10 cellular contexts compared by ENCODE assay signal in the genomic region with DNA sequence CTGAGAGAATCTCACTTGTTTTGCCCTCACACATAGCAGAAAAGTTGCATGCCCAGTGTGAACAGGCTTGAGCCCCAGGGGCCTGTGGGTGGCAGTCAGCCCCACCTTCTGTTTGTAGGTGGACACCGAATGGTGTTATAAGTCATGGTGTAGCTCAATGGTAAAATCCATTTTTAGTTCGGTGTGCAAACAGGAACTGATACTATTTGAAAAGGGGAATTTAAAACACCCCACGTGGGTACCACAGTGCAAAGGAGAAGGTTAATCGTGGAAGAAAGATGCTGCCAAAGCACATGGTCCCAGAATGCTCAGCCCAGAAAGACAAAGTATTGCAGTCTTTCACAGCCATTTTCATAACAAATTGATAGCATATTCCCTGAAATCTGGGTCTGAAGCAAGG.
A peak's percentile ranks its signal among the peaks of the same experiment; 100 is the strongest.
DNase-seq lines count a peak whose midpoint lies in the region; ATAC-seq and TF ChIP-seq lines count a peak whose summit lies in the region.
"Had no signal": no experiment of that assay in that cellular context is flagged by ENCODE, and none has a peak within 500 bp of the region (broad histone marks: within the 10 kb centered on the region; RNA-seq: fewer than 3 reads in every experiment).

No MANE protein-coding gene starts in this region.

- H3K4me1 Mint-ChIP-seq in T-helper 2 cell treated with Interferon-gamma antibody and Interleukin-4, amounts not matched to agents 5 μg/mL and 100 μg/mL, for 36 hours (ENCODE audit: low read depth) = peaks cover 14% of the 10 kb centered on the region

- no peak overlapping the region for H3K4me3 ChIP-seq in SK-N-SH (ENCODE audit: low read depth in 2 of 2, low read length in 1 of 2)

- CTCF ChIA-PET in SK-N-SH (lab: Yijun Ruan, JAX) = no interaction called here

- no peaks in the 10 kb centered on the region for H3K36me3 ChIP-seq in SK-N-SH (replicated peaks in 1 of 2; ENCODE audit: control insufficient read depth in 1 of 2, insufficient read depth in 2 of 2, low read length in 1 of 2)

- no peak for TF ChIP-seq EP300 in SK-N-SH (IDR thresholded peaks at IDR 0.05; ENCODE audit: borderline replicate concordance in 1 of 2, low read depth in 1 of 2, low read length in 1 of 2)

- ATAC-seq in GM18499 (IDR thresholded peaks at IDR 0.05; ENCODE audit: insufficient read depth, unreplicated experiment) = peak; percentile 91
- peak; percentile 78 for ATAC-seq in GM21360 (IDR thresholded peaks at IDR 0.05; ENCODE audit: unreplicated experiment)
- peak; percentile 86 for ATAC-seq in HG03060 (IDR thresholded peaks at IDR 0.05; ENCODE audit: low read depth, unreplicated experiment)

- H3K9me2 ChIP-seq in SK-N-SH = no peaks in the 10 kb centered on the region

- peaks cover 28% of the 10 kb centered on the region; the same call in 1 of the 2 replicates for H3K27me3 ChIP-seq in SK-N-SH (ENCODE audit: insufficient read depth)

- H3K27ac Mint-ChIP-seq in T-helper 2 cell treated with Interferon-gamma antibody and Interleukin-4, amounts not matched to agents 5 μg/mL and 100 μg/mL, for 36 hours = no peak overlapping the region

- no peak for TF ChIP-seq RAD21 in SK-N-SH (IDR thresholded peaks at IDR 0.05; ENCODE audit: low read length)

- no peaks in the 10 kb centered on the region for H3K27me3 Mint-ChIP-seq in T-helper 2 cell treated with Interferon-gamma antibody and Interleukin-4, amounts not matched to agents 5 μg/mL and 100 μg/mL, for 36 hours (ENCODE audit: low read depth)

- no peak overlapping the region for H3K4me2 ChIP-seq in SK-N-SH

- H3F3A ChIP-seq in SK-N-SH (replicated peaks; ENCODE audit: insufficient read depth) = no peaks in the 10 kb centered on the region

- peaks cover 0 to 3% of the 10 kb centered on the region in 2 experiments; a peak in 1 of 4 replicates for H3K4me1 ChIP-seq in SK-N-SH (ENCODE audit: control insufficient read depth in 1 of 2, insufficient read depth in 2 of 2, low read depth in 1 of 2, low read length in 1 of 2)

- TF ChIP-seq CTCF in SK-N-SH (IDR thresholded peaks at IDR 0.05) = no peak

- H3K4me3 Mint-ChIP-seq in T-helper 2 cell treated with Interferon-gamma antibody and Interleukin-4, amounts not matched to agents 5 μg/mL and 100 μg/mL, for 36 hours = no peak overlapping the region
- H3K4me3 Mint-ChIP-seq: CD14-positive monocyte had no signal

- no peak overlapping the region for H2AFZ ChIP-seq in SK-N-SH (ENCODE audit: low read depth)

- no peaks in the 10 kb centered on the region for H3K36me3 Mint-ChIP-seq in T-helper 2 cell treated with Interferon-gamma antibody and Interleukin-4, amounts not matched to agents 5 μg/mL and 100 μg/mL, for 36 hours (ENCODE audit: low read depth)
- H3K36me3 Mint-ChIP-seq: CD14-positive monocyte had no signal

- POLR2A ChIA-PET in SK-N-SH (lab: Yijun Ruan, JAX) = no interaction called here

- H3K79me2 ChIP-seq in SK-N-SH (ENCODE audit: insufficient read depth) = no peaks in the 10 kb centered on the region

- DNase-seq in NOMO-1 treated with dmso at 0.1 percent for 144 hours (lab: John Stamatoyannopoulos, UW; ENCODE audit: unreplicated experiment) (peak; percentile 40), SK-N-SH (no peak), SKM-1 treated with dmso at 0.1 percent for 144 hours (lab: John Stamatoyannopoulos, UW; ENCODE audit: unreplicated experiment) (no peak), putamen (ENCODE audit: low spot score) (no peak)
- no peak for DNase-seq in T-helper 2 cell treated with Interferon-gamma antibody and Interleukin-4, amounts not matched to agents 5 μg/mL and 100 μg/mL, for 36 hours (ENCODE audit: low spot score)
- DNase-seq: NK-92 treated with Interleukin-12 subunit alpha and Interleukin-12 subunit beta, amount 100 ng/mL, for 24 hours had no signal

- H3K9me3 ChIP-seq in SK-N-SH = no peaks in the 10 kb centered on the region

- no peaks in the 10 kb centered on the region for H3K9me3 Mint-ChIP-seq in T-helper 2 cell treated with Interferon-gamma antibody and Interleukin-4, amounts not matched to agents 5 μg/mL and 100 μg/mL, for 36 hours

- WGBS in SK-N-SH (ENCODE audit: low lambda C conversion rate) = 1% methylated on average over 4 of the region's 4 CpGs

- no peak overlapping the region for H3K27ac ChIP-seq in SK-N-SH (ENCODE audit: low read depth in 2 of 2, low read length in 1 of 2)

- no peaks in the 10 kb centered on the region for H4K20me1 ChIP-seq in SK-N-SH (ENCODE audit: insufficient read depth)

- no peak overlapping the region for H3K9ac ChIP-seq in SK-N-SH

TF ChIP-seq in SK-N-SH, 30 proteins besides CTCF, POLR2A, EP300 and RAD21 (continues in another document):
- TF ChIP-seq FOXJ3 (CRISPR knock-in tag; IDR thresholded peaks at IDR 0.05) (no peak), TEAD4 (IDR thresholded peaks at IDR 0.05; ENCODE audit: borderline replicate concordance, insufficient read depth) (no peak), YY1 (IDR thresholded peaks at IDR 0.05; ENCODE audit: low read depth) (no peak), SMC3 (IDR thresholded peaks at IDR 0.05; ENCODE audit: low read depth, low read length) (no peak), POLR2AphosphoS5 (IDR thresholded peaks at IDR 0.05; ENCODE audit: low read depth, low read length) (no peak), NFIC (IDR thresholded peaks at IDR 0.05; ENCODE audit: borderline replicate concordance) (no peak), REST (IDR thresholded peaks at IDR 0.05; ENCODE audit: low read depth, low read length) (no peak), FOXM1 (IDR thresholded peaks at IDR 0.05; ENCODE audit: low read depth) (no peak), ELF1 (IDR thresholded peaks at IDR 0.05) (no peak), USF1 (IDR thresholded peaks at IDR 0.05; ENCODE audit: borderline replicate concordance, low read depth) (no peak), EZH2phosphoT487 (IDR thresholded peaks at IDR 0.05; ENCODE audit: borderline replicate concordance, low read depth) (no peak)
- TF ChIP-seq, protein P1, sequence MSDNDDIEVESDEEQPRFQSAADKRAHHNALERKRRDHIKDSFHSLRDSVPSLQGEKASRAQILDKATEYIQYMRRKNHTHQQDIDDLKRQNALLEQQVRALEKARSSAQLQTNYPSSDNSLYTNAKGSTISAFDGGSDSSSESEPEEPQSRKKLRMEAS (IDR thresholded peaks at IDR 0.05; ENCODE audit: low read depth) = no peak
- TF ChIP-seq, protein P2, sequence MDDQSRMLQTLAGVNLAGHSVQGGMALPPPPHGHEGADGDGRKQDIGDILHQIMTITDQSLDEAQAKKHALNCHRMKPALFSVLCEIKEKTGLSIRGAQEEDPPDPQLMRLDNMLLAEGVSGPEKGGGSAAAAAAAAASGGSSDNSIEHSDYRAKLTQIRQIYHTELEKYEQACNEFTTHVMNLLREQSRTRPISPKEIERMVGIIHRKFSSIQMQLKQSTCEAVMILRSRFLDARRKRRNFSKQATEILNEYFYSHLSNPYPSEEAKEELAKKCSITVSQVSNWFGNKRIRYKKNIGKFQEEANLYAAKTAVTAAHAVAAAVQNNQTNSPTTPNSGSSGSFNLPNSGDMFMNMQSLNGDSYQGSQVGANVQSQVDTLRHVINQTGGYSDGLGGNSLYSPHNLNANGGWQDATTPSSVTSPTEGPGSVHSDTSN (IDR thresholded peaks at IDR 0.05) = no peak
- TF ChIP-seq, protein P3, sequence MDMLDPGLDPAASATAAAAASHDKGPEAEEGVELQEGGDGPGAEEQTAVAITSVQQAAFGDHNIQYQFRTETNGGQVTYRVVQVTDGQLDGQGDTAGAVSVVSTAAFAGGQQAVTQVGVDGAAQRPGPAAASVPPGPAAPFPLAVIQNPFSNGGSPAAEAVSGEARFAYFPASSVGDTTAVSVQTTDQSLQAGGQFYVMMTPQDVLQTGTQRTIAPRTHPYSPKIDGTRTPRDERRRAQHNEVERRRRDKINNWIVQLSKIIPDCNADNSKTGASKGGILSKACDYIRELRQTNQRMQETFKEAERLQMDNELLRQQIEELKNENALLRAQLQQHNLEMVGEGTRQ (IDR thresholded peaks at IDR 0.05; ENCODE audit: borderline replicate concordance, low read depth, low read length) = no peak
